ENCODE assay signal across 8 cellular contexts in the genomic region with DNA sequence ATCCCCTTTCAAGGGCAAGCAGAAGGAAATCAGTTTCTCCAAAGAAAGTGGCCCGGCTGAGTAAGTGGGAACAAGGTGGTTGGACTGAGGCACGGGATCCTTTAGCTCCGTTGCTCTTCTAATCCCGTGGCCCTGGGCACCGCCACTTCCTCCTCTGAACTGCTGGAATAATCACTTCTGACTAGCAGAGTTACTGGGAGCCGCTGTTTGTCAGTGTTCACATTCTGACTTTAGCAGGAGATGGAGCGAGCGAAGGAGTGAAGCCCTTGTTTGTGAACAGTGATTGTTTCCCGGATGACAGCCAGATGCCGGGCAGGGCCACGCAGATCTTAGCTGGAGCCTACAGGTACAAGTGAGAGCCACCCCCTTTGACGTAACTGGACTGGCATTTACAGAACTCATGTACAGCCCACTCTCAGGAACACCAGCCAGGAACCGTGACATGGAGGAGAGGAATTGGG. TPM values are rescaled to one million over a fixed set of nuclear protein-coding genes. Genes with fewer than 3 reads are reported as not detected.
DNase-seq lines count a peak whose midpoint lies in the region; ATAC-seq and TF ChIP-seq lines count a peak whose summit lies in the region.

No MANE protein-coding gene starts in this region.

- no peak overlapping the region for H3K27ac Mint-ChIP-seq in T-helper 2 cell treated with Interferon-gamma antibody and Interleukin-4, amounts not matched to agents 5 μg/mL and 100 μg/mL, for 36 hours

- intact Hi-C loops in mucosa of descending colon (cut with DNase I, micrococcal nuclease), result no loop called here
- intact Hi-C loops in uterus (cut with DNase I; ENCODE audit: low total_unique reads), result no loop called here

- H3K36me3 ChIP-seq in Peyer's patch (peaks cover 0 to 8% (median 0%) of the 10 kb centered on the region in 3 donors), endocrine pancreas (ENCODE audit: control insufficient read depth, insufficient read depth, low read length) (no peaks in the 10 kb centered on the region), mucosa of descending colon (ENCODE audit: low read depth) (no peaks in the 10 kb centered on the region), uterus (no peaks in the 10 kb centered on the region)

- no peaks in the 10 kb centered on the region for H3K27me3 Mint-ChIP-seq in T-helper 2 cell treated with Interferon-gamma antibody and Interleukin-4, amounts not matched to agents 5 μg/mL and 100 μg/mL, for 36 hours (ENCODE audit: low read depth)

- H3K4me1 ChIP-seq in Peyer's patch (peaks cover 0 to 24% (median 8%) of the 10 kb centered on the region in 4 donors), endocrine pancreas (ENCODE audit: control insufficient read depth, insufficient read depth, low read length) (no peaks in the 10 kb centered on the region), mucosa of descending colon (ENCODE audit: low read depth) (peaks cover 15% of the 10 kb centered on the region), uterus (peaks cover 8 to 14% of the 10 kb centered on the region in 2 donors)

- H3K9me3 Mint-ChIP-seq in T-helper 2 cell treated with Interferon-gamma antibody and Interleukin-4, amounts not matched to agents 5 μg/mL and 100 μg/mL, for 36 hours, result no peaks in the 10 kb centered on the region

- H3K27ac ChIP-seq in Peyer's patch (peak overlapping the region; percentile 75 to 94 (median 76)), uterus (peak overlapping the region; percentile 95 to 99)

- H3K27me3 ChIP-seq in Peyer's patch, result no peaks in the 10 kb centered on the region
- no peaks in the 10 kb centered on the region for H3K27me3 ChIP-seq in endocrine pancreas (ENCODE audit: control insufficient read depth, insufficient read depth, low read length)
- no peaks in the 10 kb centered on the region for H3K27me3 ChIP-seq in uterus

- H3K9me3 ChIP-seq in Peyer's patch (no peaks in the 10 kb centered on the region), endocrine pancreas (ENCODE audit: control insufficient read depth, low read length) (no peaks in the 10 kb centered on the region), mucosa of descending colon (no peaks in the 10 kb centered on the region), uterus (no peaks in the 10 kb centered on the region)

- TF ChIP-seq CTCF in Peyer's patch (IDR thresholded peaks at IDR 0.05) (no peak), mucosa of descending colon (IDR thresholded peaks at IDR 0.05) (no peak), uterus (IDR thresholded peaks at IDR 0.05) (no peak)

- peak overlapping the region; percentile 68 for H3K4me3 Mint-ChIP-seq in T-helper 2 cell treated with Interferon-gamma antibody and Interleukin-4, amounts not matched to agents 5 μg/mL and 100 μg/mL, for 36 hours

- H3K4me3 ChIP-seq in Peyer's patch, result peak overlapping the region; percentile 75 to 99 (median 90)
- H3K4me3 ChIP-seq in endocrine pancreas (ENCODE audit: control insufficient read depth, insufficient read depth, low read length), result peak overlapping the region; percentile 48
- no peak overlapping the region for H3K4me3 ChIP-seq in mucosa of descending colon
- peak overlapping the region; percentile 87 to 99 for H3K4me3 ChIP-seq in uterus

- peak overlapping the region; percentile 84 for H3K9ac ChIP-seq in endocrine pancreas (ENCODE audit: control insufficient read depth, insufficient read depth, low read length)

- peaks cover 5% of the 10 kb centered on the region for H3K36me3 Mint-ChIP-seq in T-helper 2 cell treated with Interferon-gamma antibody and Interleukin-4, amounts not matched to agents 5 μg/mL and 100 μg/mL, for 36 hours (ENCODE audit: low read depth)

- ATAC-seq in mucosa of descending colon (peak; percentile 15), GM18867 (IDR thresholded peaks at IDR 0.05; ENCODE audit: unreplicated experiment) (no peak), HG02852 (IDR thresholded peaks at IDR 0.05; ENCODE audit: unreplicated experiment) (no peak)

- TF ChIP-seq POLR2A in Peyer's patch (IDR thresholded peaks at IDR 0.05) (no peak), uterus (IDR thresholded peaks at IDR 0.05) (no peak)

- H3K4me1 Mint-ChIP-seq in T-helper 2 cell treated with Interferon-gamma antibody and Interleukin-4, amounts not matched to agents 5 μg/mL and 100 μg/mL, for 36 hours (ENCODE audit: low read depth), result peaks cover 17% of the 10 kb centered on the region

- no peak for DNase-seq in T-helper 2 cell treated with Interferon-gamma antibody and Interleukin-4, amounts not matched to agents 5 μg/mL and 100 μg/mL, for 36 hours (ENCODE audit: low spot score)
- DNase-seq in T-helper 2 cell (no peak), Peyer's patch (peak in 1 of 3 donors; percentile 58), mucosa of descending colon (peak; percentile 53 to 61 (median 59)), uterus (peak in 1 of 2 donors; percentile 38)

RNA-seq across cellular contexts. Expression of gene ZNF496, which starts 1.3 kb away (rescaled TPM):
- total RNA-seq in Peyer's patch (10 to 100 TPM in 3 of 4 donors, 1 to 10 TPM in 1; 8.2 to 31.4 (median 23.5) TPM), mucosa of descending colon (10 to 100 TPM; 13.3 to 26.5 (median 18.0) TPM), uterus (10 to 100 TPM; 24.1 to 51.7 (median 41.0) TPM)

Comparison
In these comparisons a context has a peak if more than half of its experiments do, and no peak if none do; other contexts are left out.
1. DNase-seq: peak in mucosa of descending colon (3 of 3); none in T-helper 2 cell treated with Interferon-gamma antibody and Interleukin-4, amounts not matched to agents 5 μg/mL and 100 μg/mL, for 36 hours (single experiment) and T-helper 2 cell (0 of 5).